ENCODE assay signal across 18 cellular contexts in the genomic region with DNA sequence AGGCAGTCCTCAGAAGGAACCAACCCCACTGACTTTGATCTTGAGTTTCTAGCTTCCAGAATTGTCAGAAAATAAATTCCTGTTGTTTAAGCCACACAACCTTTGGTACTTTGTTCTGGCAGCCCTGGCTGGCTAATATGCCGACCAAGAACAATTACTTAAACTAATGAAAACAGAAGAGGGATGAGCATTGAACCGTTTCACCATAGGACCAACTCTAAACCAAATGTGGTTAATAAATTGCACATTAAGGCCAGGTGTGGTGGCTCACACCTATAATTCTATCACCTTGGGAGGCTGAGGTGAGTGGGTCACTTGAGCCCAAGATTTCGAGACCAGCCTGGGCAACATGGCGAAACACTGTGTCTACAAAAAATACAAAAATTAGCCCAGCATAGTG.
"Had no signal": no experiment of that assay in that cellular context is flagged by ENCODE, and none has a peak within 500 bp of the region (broad histone marks: within the 10 kb centered on the region; RNA-seq: fewer than 3 reads in every experiment).

No MANE protein-coding gene starts in this region.

- H3K27ac Mint-ChIP-seq: stimulated activated memory B cell treated with anti-CD40 and anti-IgM and Interleukin-4, amounts not matched to agents 10 μg/mL and 1 μg/mL and 100 μg/mL, for 72 hours; stimulated activated naive CD8-positive, alpha-beta T cell treated with anti-CD3 and anti-CD28 coated beads, Interleukin-15, Interleukin-2, amounts not matched to agents 100 ng/mL and 50 ng/mL, for 24 hours had no signal

- H3K4me1 ChIP-seq: colonic mucosa, foreskin keratinocyte, parathyroid adenoma had no signal

- H3K27ac ChIP-seq: colonic mucosa, foreskin keratinocyte, hepatocyte, parathyroid adenoma, prostate gland, spleen had no signal

- H3K36me3 ChIP-seq: colonic mucosa, prostate gland, spleen, tibial artery had no signal

- H3K4me2 ChIP-seq: hepatocyte had no signal

- H3K36me3 Mint-ChIP-seq: naive thymus-derived CD8-positive, alpha-beta T cell; stimulated activated memory B cell treated with anti-CD40 and anti-IgM and Interleukin-4, amounts not matched to agents 10 μg/mL and 1 μg/mL and 100 μg/mL, for 72 hours had no signal

- H3K9me3 Mint-ChIP-seq: stimulated activated naive CD8-positive, alpha-beta T cell treated with anti-CD3 and anti-CD28 coated beads, Interleukin-15, Interleukin-2, amounts not matched to agents 100 ng/mL and 50 ng/mL, for 24 hours had no signal

- H3K4me3 Mint-ChIP-seq: naive thymus-derived CD8-positive, alpha-beta T cell; stimulated activated memory B cell treated with anti-CD40 and anti-IgM and Interleukin-4, amounts not matched to agents 10 μg/mL and 1 μg/mL and 100 μg/mL, for 72 hours; stimulated activated naive CD8-positive, alpha-beta T cell treated with anti-CD3 and anti-CD28 coated beads, Interleukin-15, Interleukin-2, amounts not matched to agents 100 ng/mL and 50 ng/mL, for 24 hours had no signal

- H3K79me2 ChIP-seq: hepatocyte, parathyroid adenoma had no signal

- H3K9me3 ChIP-seq: colonic mucosa, mucosa of descending colon, prostate gland, tibial artery had no signal

- H3K9ac ChIP-seq: parathyroid adenoma had no signal

- ATAC-seq: foreskin keratinocyte; left colon; mucosa of descending colon; naive thymus-derived CD8-positive, alpha-beta T cell; sciatic nerve; stimulated activated memory B cell treated with anti-CD40 and anti-IgM and Interleukin-4, amounts not matched to agents 10 μg/mL and 1 μg/mL and 100 μg/mL, for 72 hours had no signal

- H3K4me3 ChIP-seq: colonic mucosa, hepatocyte, mucosa of descending colon, prostate gland, spleen, tibial artery had no signal

- H2AFZ ChIP-seq: hepatocyte, parathyroid adenoma had no signal

- DNase-seq: colonic mucosa; dermis blood vessel endothelial cell; foreskin keratinocyte; left colon; mucosa of descending colon; naive thymus-derived CD8-positive, alpha-beta T cell; retina; spleen; stimulated activated CD4-positive, alpha-beta T cell treated with anti-CD3 and anti-CD28 coated beads, Interleukin-15, amount 100 ng/mL, for 24 hours; stimulated activated CD4-positive, alpha-beta T cell treated with anti-CD3 and anti-CD28 coated beads, Interleukin-1b, Interleukin-23, amount 100 ng/mL, for 48 hours; stimulated activated CD4-positive, alpha-beta T cell treated with anti-CD3 and anti-CD28 coated beads, Interleukin-4, amount 100 ng/mL, for 24 hours; tibial artery had no signal

- H3K27me3 ChIP-seq: colonic mucosa, foreskin keratinocyte, hepatocyte, spleen, tibial artery had no signal
